8 cellular contexts compared by ENCODE assay signal in genomic region chr7:135509589-135509838, GRCh38. TPM values are rescaled to one million over a fixed set of nuclear protein-coding genes. Genes with fewer than 3 reads are reported as not detected.
DNase-seq lines count a peak whose midpoint lies in the region; ATAC-seq and TF ChIP-seq lines count a peak whose summit lies in the region.

No MANE protein-coding gene starts in this region.

- no peak for TF ChIP-seq CTCF in BJ (IDR thresholded peaks at IDR 0.05; ENCODE audit: insufficient read depth, low read depth, low read length)

- POLR2A ChIA-PET in BJ (lab: Charles Lee): no interaction called here
- POLR2A ChIA-PET in naive thymus-derived CD4-positive, alpha-beta T cell (lab: Charles Lee): interaction anchor here (0.6 to 2.4 kb wide), 3 partner anchors 31 to 152 kb away, joined by 3 to 6 read pairs (median 4); partner anchors contain the start of gene STMP1
- POLR2A ChIA-PET in activated CD4-positive, alpha-beta memory T cell treated with anti-CD3 and anti-CD28 coated beads, Interleukin-2, amount 10 ng/mL, durations not matched to agents 7 days and 5 days (lab: Charles Lee): interaction anchor here (0.7 to 1.8 kb wide), 3 partner anchors 48 to 863 kb away, joined by 3 to 8 read pairs (median 6); partner anchors contain the start of genes BPGM, NUP205 and STMP1

- CTCF ChIA-PET in BJ (lab: Yijun Ruan, JAX): interaction anchor here (0.7 to 1.8 kb wide), 2 partner anchors 228 to 236 kb away, joined by 3 to 5 read pairs; no protein-coding TSS in a partner anchor
- CTCF ChIA-PET in naive thymus-derived CD4-positive, alpha-beta T cell (lab: Charles Lee): no interaction called here
- CTCF ChIA-PET in activated CD4-positive, alpha-beta memory T cell treated with anti-CD3 and anti-CD28 coated beads, Interleukin-2, amount 10 ng/mL, durations not matched to agents 7 days and 5 days (lab: Charles Lee): interaction anchor here (0.8 kb wide), 1 partner anchor 161 kb away, joined by 3 read pairs; no protein-coding TSS in a partner anchor

- H3K36me3 Mint-ChIP-seq in naive thymus-derived CD4-positive, alpha-beta T cell: no peaks in the 10 kb centered on the region
- H3K36me3 Mint-ChIP-seq in activated CD4-positive, alpha-beta memory T cell treated with anti-CD3 and anti-CD28 coated beads, Interleukin-2, amount 10 ng/mL, durations not matched to agents 7 days and 5 days (ENCODE audit: low read depth): peaks cover 2% of the 10 kb centered on the region

- no peak for DNase-seq in BJ (ENCODE audit: low read depth)
- peak; percentile 82 for DNase-seq in LoVo (ENCODE audit: low spot score)
- no peak for DNase-seq in effector memory CD4-positive, alpha-beta T cell
- no peak for DNase-seq in naive thymus-derived CD4-positive, alpha-beta T cell
- DNase-seq in NCI-H345 (lab: John Stamatoyannopoulos, UW): no peak
- DNase-seq in activated CD4-positive, alpha-beta memory T cell treated with anti-CD3 and anti-CD28 coated beads, Interleukin-2, amount 10 ng/mL, durations not matched to agents 7 days and 5 days: no peak
- DNase-seq in NCI-H1092 treated with DMSO at 0.1 percent for 48 hours (lab: John Stamatoyannopoulos, UW): no peak

- intact Hi-C loops in naive thymus-derived CD4-positive, alpha-beta T cell (cut with micrococcal nuclease): loop anchor here in 1 of 2 donors (10.0 kb wide), 1 partner anchor 1055 kb away; the partner anchor contains the start of gene AKR1B1

- peaks cover 10% of the 10 kb centered on the region for H3K4me1 ChIP-seq in effector memory CD4-positive, alpha-beta T cell (ENCODE audit: control insufficient read depth, insufficient read depth, low read length, poor library complexity, severe bottlenecking)
- peaks cover 12 to 15% of the 10 kb centered on the region in 2 donors for H3K4me1 ChIP-seq in naive thymus-derived CD4-positive, alpha-beta T cell (ENCODE audit: control insufficient read depth in 2 of 2, insufficient read depth in 2 of 2, low read length in 2 of 2)

- H3K27me3 ChIP-seq in BJ (ENCODE audit: control insufficient read depth, insufficient read depth, low read length): no peaks in the 10 kb centered on the region
- no peaks in the 10 kb centered on the region for H3K27me3 ChIP-seq in effector memory CD4-positive, alpha-beta T cell (replicated peaks; ENCODE audit: control insufficient read depth, insufficient read depth, low read length, poor library complexity, severe bottlenecking)
- H3K27me3 ChIP-seq in naive thymus-derived CD4-positive, alpha-beta T cell (ENCODE audit: control insufficient read depth in 2 of 2, insufficient read depth in 2 of 2, low read length in 2 of 2): no peaks in the 10 kb centered on the region

- H3K27ac Mint-ChIP-seq in naive thymus-derived CD4-positive, alpha-beta T cell: no peak overlapping the region
- H3K27ac Mint-ChIP-seq in activated CD4-positive, alpha-beta memory T cell treated with anti-CD3 and anti-CD28 coated beads, Interleukin-2, amount 10 ng/mL, durations not matched to agents 7 days and 5 days: no peak overlapping the region

- H3K4me1 Mint-ChIP-seq in naive thymus-derived CD4-positive, alpha-beta T cell: peaks cover 7 to 25% (median 17%) of the 10 kb centered on the region in 7 donors
- peaks cover 15% of the 10 kb centered on the region for H3K4me1 Mint-ChIP-seq in activated CD4-positive, alpha-beta memory T cell treated with anti-CD3 and anti-CD28 coated beads, Interleukin-2, amount 10 ng/mL, durations not matched to agents 7 days and 5 days

- no peak overlapping the region for H3K4me3 Mint-ChIP-seq in naive thymus-derived CD4-positive, alpha-beta T cell
- H3K4me3 Mint-ChIP-seq in activated CD4-positive, alpha-beta memory T cell treated with anti-CD3 and anti-CD28 coated beads, Interleukin-2, amount 10 ng/mL, durations not matched to agents 7 days and 5 days: no peak overlapping the region

- ATAC-seq in naive thymus-derived CD4-positive, alpha-beta T cell: no peak
- ATAC-seq in GM21528 (IDR thresholded peaks at IDR 0.05; ENCODE audit: low FRiP score, unreplicated experiment): no peak

- peak overlapping the region; percentile 96 for H3K27ac ChIP-seq in effector memory CD4-positive, alpha-beta T cell (ENCODE audit: insufficient read depth, low read length, poor library complexity, severe bottlenecking)
- H3K27ac ChIP-seq in naive thymus-derived CD4-positive, alpha-beta T cell (ENCODE audit: low read depth, low read length): peak overlapping the region; percentile 97

- H3K27me3 Mint-ChIP-seq in naive thymus-derived CD4-positive, alpha-beta T cell: no peaks in the 10 kb centered on the region
- no peaks in the 10 kb centered on the region for H3K27me3 Mint-ChIP-seq in activated CD4-positive, alpha-beta memory T cell treated with anti-CD3 and anti-CD28 coated beads, Interleukin-2, amount 10 ng/mL, durations not matched to agents 7 days and 5 days

- H3K9me3 Mint-ChIP-seq in naive thymus-derived CD4-positive, alpha-beta T cell: no peaks in the 10 kb centered on the region
- no peaks in the 10 kb centered on the region for H3K9me3 Mint-ChIP-seq in activated CD4-positive, alpha-beta memory T cell treated with anti-CD3 and anti-CD28 coated beads, Interleukin-2, amount 10 ng/mL, durations not matched to agents 7 days and 5 days

- peak overlapping the region; percentile 77 for H3K4me3 ChIP-seq in BJ (ENCODE audit: low read depth, low read length)
- H3K4me3 ChIP-seq in effector memory CD4-positive, alpha-beta T cell (ENCODE audit: insufficient read depth, low read depth, low read length, poor library complexity, severe bottlenecking): peak overlapping the region; percentile 91
- H3K4me3 ChIP-seq in naive thymus-derived CD4-positive, alpha-beta T cell (ENCODE audit: low read length): peak overlapping the region; percentile 78

- H3K36me3 ChIP-seq in BJ (ENCODE audit: control insufficient read depth, insufficient read depth, low read length): no peaks in the 10 kb centered on the region
- H3K36me3 ChIP-seq in effector memory CD4-positive, alpha-beta T cell (ENCODE audit: control insufficient read depth, insufficient read depth, low read length): no peaks in the 10 kb centered on the region
- peaks cover 0 to 8% (median 0%) of the 10 kb centered on the region in 3 experiments for H3K36me3 ChIP-seq in naive thymus-derived CD4-positive, alpha-beta T cell (ENCODE audit: control insufficient read depth in 2 of 3, insufficient read depth in 3 of 3, low read length in 3 of 3)

- H3K9me3 ChIP-seq in effector memory CD4-positive, alpha-beta T cell (ENCODE audit: control insufficient read depth, low read length): no peaks in the 10 kb centered on the region
- H3K9me3 ChIP-seq in naive thymus-derived CD4-positive, alpha-beta T cell (ENCODE audit: control insufficient read depth in 2 of 3, low read length in 3 of 3): no peaks in the 10 kb centered on the region

RNA-seq across cellular contexts. Expression of gene CNOT4, which starts 0.4 kb away (rescaled TPM):
- polyA plus RNA-seq in BJ (2011; rRNA removed): 11.0 and 13.8 TPM in 2 replicates
- polyA minus RNA-seq in BJ (2011; rRNA and poly(A)+ RNA removed): 10.7 and 11.5 TPM in 2 replicates
- total RNA-seq in naive thymus-derived CD4-positive, alpha-beta T cell: 10 to 100 TPM; 28.7 to 39.4 (median 38.3) TPM
- 10 to 100 TPM; 15.5 to 20.0 TPM for polyA plus RNA-seq in naive thymus-derived CD4-positive, alpha-beta T cell
- 10 to 100 TPM; 21.9 to 24.6 TPM for total RNA-seq in activated CD4-positive, alpha-beta memory T cell treated with anti-CD3 and anti-CD28 coated beads, Interleukin-2, amount 10 ng/mL, durations not matched to agents 7 days and 5 days

RNA-seq across cellular contexts. Expression of gene NUP205, which starts 48.2 kb away (rescaled TPM):
- 27.2 and 38.0 TPM in 2 replicates for polyA plus RNA-seq in BJ (2011; rRNA removed)
- 31.0 and 43.4 TPM in 2 replicates for polyA minus RNA-seq in BJ (2011; rRNA and poly(A)+ RNA removed)
- 10 to 100 TPM; 50.0 to 88.8 (median 76.5) TPM for total RNA-seq in naive thymus-derived CD4-positive, alpha-beta T cell
- polyA plus RNA-seq in naive thymus-derived CD4-positive, alpha-beta T cell: 10 to 100 TPM; 22.9 to 41.5 TPM
- total RNA-seq in activated CD4-positive, alpha-beta memory T cell treated with anti-CD3 and anti-CD28 coated beads, Interleukin-2, amount 10 ng/mL, durations not matched to agents 7 days and 5 days: 10 to 100 TPM; 91.2 to 92.3 TPM
